Comparison of ENCODE assay signal across 8 cellular contexts in the genomic region with DNA sequence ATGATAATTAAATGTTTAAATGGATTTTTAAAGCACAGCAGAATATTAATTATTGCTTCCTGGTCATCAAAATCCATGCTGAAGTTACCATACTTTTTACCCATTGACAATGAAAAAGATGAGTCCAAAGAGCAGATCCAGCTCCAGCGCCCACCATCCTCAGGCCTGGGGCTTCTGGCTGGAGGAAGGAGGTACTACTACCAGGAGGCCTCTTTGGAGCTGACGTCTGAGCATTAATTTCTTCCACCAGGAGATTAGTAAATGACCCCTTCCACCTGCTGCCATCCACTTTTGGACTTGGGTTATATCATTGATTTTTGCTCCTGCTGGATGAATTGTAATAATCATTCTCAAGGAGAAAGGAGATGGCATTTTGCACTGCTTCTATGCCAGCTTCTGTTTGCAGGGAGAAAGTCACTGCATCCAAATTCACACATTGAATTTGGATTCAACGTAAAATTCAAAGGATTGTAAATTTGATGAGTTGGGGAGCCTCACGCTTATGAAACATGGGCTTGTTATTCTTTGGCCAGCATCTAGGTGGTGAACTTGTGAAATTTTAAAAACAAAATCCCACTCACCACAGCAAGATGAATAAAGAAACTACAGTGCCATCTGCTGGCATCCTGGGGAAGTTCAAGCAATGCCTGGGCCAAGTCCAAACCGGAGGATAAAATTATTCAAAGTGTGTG.
A peak's percentile ranks its signal among the peaks of the same experiment; 100 is the strongest.
DNase-seq lines count a peak whose midpoint lies in the region; ATAC-seq and TF ChIP-seq lines count a peak whose summit lies in the region.

No MANE protein-coding gene starts in this region.

- WGBS in heart left ventricle, 4 donors = 34 to 38% (median 36%) methylated on average over 5 of the region's 5 CpGs

- ATAC-seq in GM21619 (IDR thresholded peaks at IDR 0.05; ENCODE audit: unreplicated experiment) = peak; percentile 83
- no peak for ATAC-seq in activated naive CD8-positive, alpha-beta T cell treated with anti-CD3 and anti-CD28 coated beads, Interleukin-2, amount 10 ng/mL, durations not matched to agents 7 days and 5 days (ENCODE audit: low read depth)
- peak; percentile 44 to 75 (median 71) for ATAC-seq in heart left ventricle
- no peak for ATAC-seq in GM21528 (IDR thresholded peaks at IDR 0.05; ENCODE audit: low FRiP score, unreplicated experiment)

- no peaks in the 10 kb centered on the region for H3K9me3 Mint-ChIP-seq in activated naive CD8-positive, alpha-beta T cell treated with anti-CD3 and anti-CD28 coated beads, Interleukin-2, amount 10 ng/mL, durations not matched to agents 7 days and 5 days

- H3K4me3 ChIP-seq in DOHH2 (ENCODE audit: low read length) (no peak overlapping the region), KMS-11 (IDR thresholded peaks at IDR 0.05; ENCODE audit: insufficient read depth, low read depth, low read length) (no peak overlapping the region), heart left ventricle (no peak overlapping the region)

- H3K9me2 ChIP-seq in DOHH2 (replicated peaks; ENCODE audit: control insufficient read depth, low read length) = no peaks in the 10 kb centered on the region

- H3K9ac ChIP-seq in KMS-11 = no peak overlapping the region

- H3K4me1 ChIP-seq in DOHH2 (ENCODE audit: control insufficient read depth, low read length) (no peaks in the 10 kb centered on the region), KMS-11 (ENCODE audit: low read depth, poor library complexity, severe bottlenecking) (no peaks in the 10 kb centered on the region), heart left ventricle (peaks cover 0 to 78% (median 51%) of the 10 kb centered on the region in 12 donors)

- peaks cover 2% of the 10 kb centered on the region for H3K4me1 Mint-ChIP-seq in activated naive CD8-positive, alpha-beta T cell treated with anti-CD3 and anti-CD28 coated beads, Interleukin-2, amount 10 ng/mL, durations not matched to agents 7 days and 5 days

- H3K27me3 ChIP-seq in DOHH2 (ENCODE audit: control insufficient read depth, low read length) = peaks cover 10% of the 10 kb centered on the region; the same call in 1 of the 2 replicates
- peaks cover 3% of the 10 kb centered on the region; the same call in 1 of the 2 replicates for H3K27me3 ChIP-seq in KMS-11 (ENCODE audit: insufficient read depth, low read depth)
- H3K27me3 ChIP-seq in heart left ventricle = no peaks in the 10 kb centered on the region

- no peak overlapping the region for H2AFZ ChIP-seq in KMS-11 (ENCODE audit: low read depth)

- no peak overlapping the region for H3K27ac Mint-ChIP-seq in activated naive CD8-positive, alpha-beta T cell treated with anti-CD3 and anti-CD28 coated beads, Interleukin-2, amount 10 ng/mL, durations not matched to agents 7 days and 5 days

- no peak overlapping the region for H3K4me3 Mint-ChIP-seq in activated naive CD8-positive, alpha-beta T cell treated with anti-CD3 and anti-CD28 coated beads, Interleukin-2, amount 10 ng/mL, durations not matched to agents 7 days and 5 days

- no peak overlapping the region for H3K4me2 ChIP-seq in DOHH2 (ENCODE audit: low read length)
- H3K4me2 ChIP-seq in KMS-11 = no peak overlapping the region

- no peak overlapping the region for H3K27ac ChIP-seq in DOHH2 (ENCODE audit: low read depth, low read length)
- H3K27ac ChIP-seq in KMS-11 = no peak overlapping the region
- peak overlapping the region in 10 of 12 donors; percentile 2 to 69 (median 54) for H3K27ac ChIP-seq in heart left ventricle

- H3K27me3 Mint-ChIP-seq in activated naive CD8-positive, alpha-beta T cell treated with anti-CD3 and anti-CD28 coated beads, Interleukin-2, amount 10 ng/mL, durations not matched to agents 7 days and 5 days = peaks cover 14% of the 10 kb centered on the region

- intact Hi-C loops in heart left ventricle (cut with DNase I) = loop anchor here (1.0 to 10.0 kb wide), 14 partner anchors 120 to 960 kb away; a partner anchor contains a TSS

- DNase-seq in RPMI8226 = peak; percentile 50
- DNase-seq in activated naive CD8-positive, alpha-beta T cell treated with anti-CD3 and anti-CD28 coated beads, Interleukin-2, amount 10 ng/mL, durations not matched to agents 7 days and 5 days = peak; percentile 40
- DNase-seq in heart left ventricle = peak in 4 of 5 donors; percentile 55 to 69 (median 62)
- DNase-seq in putamen (ENCODE audit: low spot score) = peak; percentile 81

- H3K79me2 ChIP-seq in DOHH2 (ENCODE audit: control insufficient read depth, low read length) (no peaks in the 10 kb centered on the region), KMS-11 (ENCODE audit: insufficient read depth, low read depth) (no peaks in the 10 kb centered on the region)

- H3K36me3 ChIP-seq in DOHH2 (ENCODE audit: control insufficient read depth, low read length) (no peaks in the 10 kb centered on the region), KMS-11 (ENCODE audit: insufficient read depth) (no peaks in the 10 kb centered on the region), heart left ventricle (peaks cover 0 to 5% (median 0%) of the 10 kb centered on the region in 9 donors)

- H4K20me1 ChIP-seq in DOHH2 (ENCODE audit: control insufficient read depth, insufficient read depth, low read depth, low read length) (0 out of 2 replicates have a peak, but pooled peaks cover 3% of the 10 kb centered on the region), KMS-11 (ENCODE audit: insufficient read depth) (no peaks in the 10 kb centered on the region)

- no peaks in the 10 kb centered on the region for H3F3A ChIP-seq in DOHH2 (ENCODE audit: control insufficient read depth, insufficient read depth)

- no peak for TF ChIP-seq POLR2A in heart left ventricle (IDR thresholded peaks at IDR 0.05)

- no peaks in the 10 kb centered on the region for H3K36me3 Mint-ChIP-seq in activated naive CD8-positive, alpha-beta T cell treated with anti-CD3 and anti-CD28 coated beads, Interleukin-2, amount 10 ng/mL, durations not matched to agents 7 days and 5 days

- TF ChIP-seq CTCF in DOHH2 (IDR thresholded peaks at IDR 0.05; ENCODE audit: low read depth, low read length, poor library complexity, severe bottlenecking) = peak; percentile 95
- TF ChIP-seq CTCF in KMS-11 (conservative IDR thresholded peaks at IDR 0.05; ENCODE audit: low read depth, low read length) = peak; percentile 92
- peak; percentile 86 to 98 (median 94) for TF ChIP-seq CTCF in heart left ventricle (IDR thresholded peaks at IDR 0.05)

- H3K9me3 ChIP-seq in DOHH2 (ENCODE audit: control insufficient read depth, insufficient read depth, low read length) (no peaks in the 10 kb centered on the region), heart left ventricle (no peaks in the 10 kb centered on the region)

- POLR2A ChIA-PET in activated naive CD8-positive, alpha-beta T cell treated with anti-CD3 and anti-CD28 coated beads, Interleukin-2, amount 10 ng/mL, durations not matched to agents 7 days and 5 days (lab: Charles Lee) = no interaction called here

Comparison
In these comparisons a context has a peak if more than half of its experiments do, and no peak if none do; other contexts are left out.
1. H3K27ac ChIP-seq: peak in heart left ventricle (10 of 12); none in DOHH2 (single experiment) and KMS-11 (single experiment).
2. ATAC-seq: peak in GM21619 (single experiment) and heart left ventricle (4 of 4); none in activated naive CD8-positive, alpha-beta T cell treated with anti-CD3 and anti-CD28 coated beads, Interleukin-2, amount 10 ng/mL, durations not matched to agents 7 days and 5 days (single experiment) and GM21528 (single experiment).
3. Peak in every context shown above with its lines, with median percentiles within 50 percentile points of each other: CTCF ChIP-seq and DNase-seq.